9 cellular contexts compared by ENCODE assay signal in genomic region chr4:10461850-10462400, GRCh38. TPM values are rescaled to one million over a fixed set of nuclear protein-coding genes. Genes with fewer than 3 reads are reported as not detected.
DNase-seq lines count a peak whose midpoint lies in the region; ATAC-seq, FAIRE-seq and TF ChIP-seq lines count a peak whose summit lies in the region.
"Had no signal": no experiment of that assay in that cellular context is flagged by ENCODE, and none has a peak within 500 bp of the region (broad histone marks: within the 10 kb centered on the region; RNA-seq: fewer than 3 reads in every experiment).

No MANE protein-coding gene starts in this region.

- H3K4me1 ChIP-seq in psoas muscle (peaks cover 4% of the 10 kb centered on the region), pancreas (no peaks in the 10 kb centered on the region)

- no peak overlapping the region for H3K27ac Mint-ChIP-seq in activated CD8-positive, alpha-beta T cell treated with anti-CD3 and anti-CD28 coated beads, Interleukin-2, amount 10 ng/mL, durations not matched to agents 7 days and 5 days
- H3K27ac Mint-ChIP-seq in glutamatergic neuron (ENCODE audit: unreplicated experiment), result no peak overlapping the region

- H3K27me3 ChIP-seq in H7 (ENCODE audit: control insufficient read depth, insufficient read depth, low read length), result peaks cover 61% of the 10 kb centered on the region
- peaks cover 0 to 47% (median 12%) of the 10 kb centered on the region in 3 donors for H3K27me3 ChIP-seq in psoas muscle (ENCODE audit: insufficient read depth in 3 of 3, low read length in 2 of 3)
- H3K27me3 ChIP-seq in pancreas, result peaks cover 0 to 25% (median 7%) of the 10 kb centered on the region in 4 donors

- no peak for TF ChIP-seq CTCF in glutamatergic neuron (IDR thresholded peaks at IDR 0.05; ENCODE audit: partially characterized antibody, unreplicated experiment)
- TF ChIP-seq CTCF in psoas muscle (IDR thresholded peaks at IDR 0.05), result no peak
- TF ChIP-seq CTCF in pancreas (IDR thresholded peaks at IDR 0.05), result no peak
- TF ChIP-seq CTCF in RWPE1 (conservative IDR thresholded peaks at IDR 0.05; ENCODE audit: low read depth), result no peak

- H3K4me3 ChIP-seq in H7 (ENCODE audit: insufficient read depth, low read depth, low read length) (peak overlapping the region; percentile 61), psoas muscle (peak overlapping the region; percentile 51), pancreas (peak overlapping the region in 1 of 4 donors; percentile 29)

- H3K36me3 ChIP-seq in H7 (replicated peaks; ENCODE audit: control insufficient read depth, insufficient read depth, low read length), result no peaks in the 10 kb centered on the region
- no peaks in the 10 kb centered on the region for H3K36me3 ChIP-seq in psoas muscle (ENCODE audit: insufficient read depth in 1 of 2, low read depth in 1 of 2)
- H3K36me3 ChIP-seq in pancreas, result no peaks in the 10 kb centered on the region
- H3K36me3 ChIP-seq: upper lobe of left lung had no signal

- H3K9me3 Mint-ChIP-seq in activated CD8-positive, alpha-beta T cell treated with anti-CD3 and anti-CD28 coated beads, Interleukin-2, amount 10 ng/mL, durations not matched to agents 7 days and 5 days (ENCODE audit: insufficient read depth), result no peaks in the 10 kb centered on the region
- peaks cover 9% of the 10 kb centered on the region for H3K9me3 Mint-ChIP-seq in glutamatergic neuron (ENCODE audit: unreplicated experiment)

- peak overlapping the region; percentile 73 for H3K4me3 Mint-ChIP-seq in activated CD8-positive, alpha-beta T cell treated with anti-CD3 and anti-CD28 coated beads, Interleukin-2, amount 10 ng/mL, durations not matched to agents 7 days and 5 days
- peak overlapping the region; percentile 92 for H3K4me3 Mint-ChIP-seq in glutamatergic neuron (ENCODE audit: unreplicated experiment)

- no peak for FAIRE-seq in pancreas (lab: Jason Lieb, UNC)

- 35 to 48% (median 45%) methylated on average over 27 of the region's 27 CpGs for WGBS in psoas muscle, 3 donors
- 35 to 38% methylated on average over 27 of the region's 27 CpGs for WGBS in pancreas, 2 donors

- no peak overlapping the region for H3K27ac ChIP-seq in psoas muscle
- no peak overlapping the region for H3K27ac ChIP-seq in pancreas
- no peak overlapping the region for H3K27ac ChIP-seq in RWPE1
- H3K27ac ChIP-seq: upper lobe of left lung had no signal

- peaks cover 30% of the 10 kb centered on the region for H3K4me1 Mint-ChIP-seq in activated CD8-positive, alpha-beta T cell treated with anti-CD3 and anti-CD28 coated beads, Interleukin-2, amount 10 ng/mL, durations not matched to agents 7 days and 5 days (ENCODE audit: low read depth)
- H3K4me1 Mint-ChIP-seq in glutamatergic neuron (ENCODE audit: low read depth, unreplicated experiment), result no peaks in the 10 kb centered on the region

- CTCF ChIA-PET in activated CD8-positive, alpha-beta T cell treated with anti-CD3 and anti-CD28 coated beads, Interleukin-2, amount 10 ng/mL, durations not matched to agents 7 days and 5 days (lab: Charles Lee), result interaction anchor here (0.8 to 2.4 kb wide), 35 partner anchors 10 to 366 kb away, joined by 3 to 19 read pairs (median 5); no protein-coding TSS in a partner anchor
- CTCF ChIA-PET in RWPE1 (lab: Yijun Ruan, JAX), result interaction anchor here (0.6 to 1.0 kb wide), 4 partner anchors 15 to 88 kb away, joined by 3 to 5 read pairs (median 4); no protein-coding TSS in a partner anchor

- DNase-seq in H7, result peak; percentile 59
- no peak for DNase-seq in activated CD8-positive, alpha-beta T cell treated with anti-CD3 and anti-CD28 coated beads, Interleukin-2, amount 10 ng/mL, durations not matched to agents 7 days and 5 days
- no peak for DNase-seq in glutamatergic neuron
- DNase-seq in psoas muscle, result no peak
- DNase-seq in pancreas, result no peak
- DNase-seq in RWPE1 (ENCODE audit: low spot score), result no peak
- DNase-seq in HuH-7.5 (ENCODE audit: low spot score), result no peak

- no peak for ATAC-seq in activated CD8-positive, alpha-beta T cell treated with anti-CD3 and anti-CD28 coated beads, Interleukin-2, amount 10 ng/mL, durations not matched to agents 7 days and 5 days
- ATAC-seq in psoas muscle (no peak), pancreas (no peak), GM19328 (IDR thresholded peaks at IDR 0.05; ENCODE audit: unreplicated experiment) (no peak)

- intact Hi-C loops in psoas muscle (cut with DNase I), result loop anchor here in 1 of 2 donors (5.0 kb wide), 1 partner anchor 85 kb away; no protein-coding TSS in a partner anchor
- intact Hi-C loops in pancreas (cut with DNase I), result no loop called here

- H3K27me3 Mint-ChIP-seq in activated CD8-positive, alpha-beta T cell treated with anti-CD3 and anti-CD28 coated beads, Interleukin-2, amount 10 ng/mL, durations not matched to agents 7 days and 5 days (ENCODE audit: low read depth), result peaks cover 38% of the 10 kb centered on the region
- peaks cover 24% of the 10 kb centered on the region for H3K27me3 Mint-ChIP-seq in glutamatergic neuron (ENCODE audit: unreplicated experiment)

- POLR2A ChIA-PET in activated CD8-positive, alpha-beta T cell treated with anti-CD3 and anti-CD28 coated beads, Interleukin-2, amount 10 ng/mL, durations not matched to agents 7 days and 5 days (lab: Charles Lee), result interaction anchor here (0.7 kb wide), 1 partner anchor 85 kb away, joined by 3 read pairs; no protein-coding TSS in a partner anchor
- POLR2A ChIA-PET in RWPE1 (lab: Yijun Ruan, JAX; ENCODE audit: low non-redundant PET), result no interaction called here

- no peaks in the 10 kb centered on the region for H3K9me3 ChIP-seq in psoas muscle
- no peaks in the 10 kb centered on the region for H3K9me3 ChIP-seq in pancreas
- H3K9me3 ChIP-seq: upper lobe of left lung had no signal

- no peaks in the 10 kb centered on the region for H3K36me3 Mint-ChIP-seq in activated CD8-positive, alpha-beta T cell treated with anti-CD3 and anti-CD28 coated beads, Interleukin-2, amount 10 ng/mL, durations not matched to agents 7 days and 5 days (ENCODE audit: low read depth)
- peaks cover 22% of the 10 kb centered on the region for H3K36me3 Mint-ChIP-seq in glutamatergic neuron (ENCODE audit: unreplicated experiment)

RNA-seq across cellular contexts. Expression of gene ZNF518B, which starts 4.7 kb away (rescaled TPM):
- 39.2 and 39.4 TPM in 2 replicates for total RNA-seq in H7 (2014; rRNA removed; shearing (Covaris generic))
- 10 to 100 TPM; 16.5 to 19.4 TPM for total RNA-seq in activated CD8-positive, alpha-beta T cell treated with anti-CD3 and anti-CD28 coated beads, Interleukin-2, amount 10 ng/mL, durations not matched to agents 7 days and 5 days
- 41.3 TPM for total RNA-seq in glutamatergic neuron (ENCODE audit: unreplicated experiment)
- 10 to 100 TPM; 15.1 to 17.3 (median 17.1) TPM for total RNA-seq in psoas muscle
- polyA plus RNA-seq in psoas muscle, result 10 to 100 TPM in 2 of 3 donors, 1 to 10 TPM in 1; 4.5 to 16.3 (median 10.5) TPM
- total RNA-seq in pancreas, result 1 to 10 TPM; 1.9 to 9.9 (median 2.9) TPM
- 1 to 10 TPM in 1 of 2 donors, under 1 TPM in 1; 0.99 to 2.3 TPM for polyA plus RNA-seq in pancreas
